Comparison of ENCODE assay signal across 30 cellular contexts in the genomic region with DNA sequence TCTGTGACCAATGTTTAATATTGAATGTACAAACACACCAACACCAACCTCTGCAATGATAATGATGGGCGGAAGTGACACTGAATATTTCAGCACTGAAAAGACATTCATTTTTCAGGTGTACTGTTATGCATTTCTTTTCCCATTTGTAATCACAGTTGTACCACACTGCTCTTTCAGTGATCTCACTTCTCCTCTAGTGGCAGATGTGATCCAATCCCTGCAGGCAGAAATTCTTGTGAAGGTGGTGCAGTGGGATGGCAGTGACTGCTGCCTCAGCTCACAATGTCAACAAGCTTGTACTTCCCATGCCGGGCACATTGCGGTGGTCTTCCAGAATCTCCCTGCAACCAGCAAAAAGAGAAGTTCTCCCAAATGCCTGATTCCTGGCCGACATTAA.
"Had no signal": no experiment of that assay in that cellular context is flagged by ENCODE, and none has a peak within 500 bp of the region (broad histone marks: within the 10 kb centered on the region; RNA-seq: fewer than 3 reads in every experiment).

No MANE protein-coding gene starts in this region.

- H3K4me1 Mint-ChIP-seq: memory B cell; mesothelial cell of epicardium; naive B cell; neural progenitor cell; stimulated activated effector memory CD8-positive, alpha-beta T cell treated with anti-CD3 and anti-CD28 coated beads, Interleukin-12 subunit alpha, Interleukin-12 subunit beta, amount 100 ng/mL, for 72 hours had no signal

- H3K9me3 ChIP-seq: esophagus squamous epithelium, mucosa of descending colon, prostate gland, right atrium auricular region, thoracic aorta, tibial nerve, upper lobe of left lung had no signal

- ATAC-seq: left ventricle myocardium superior; mucosa of descending colon; natural killer cell treated with Interleukin-12 subunit alpha and Interleukin-12 subunit beta and Interleukin-15 and Interleukin-18, amount 100 ng/mL, for 72 hours; sciatic nerve; stimulated activated effector memory CD8-positive, alpha-beta T cell treated with anti-CD3 and anti-CD28 coated beads, Interleukin-12 subunit alpha, Interleukin-12 subunit beta, amount 100 ng/mL, for 72 hours had no signal

- H3K4me3 Mint-ChIP-seq: immature natural killer cell; memory B cell; mesothelial cell of epicardium; naive B cell; natural killer cell treated with Interleukin-12 subunit alpha and Interleukin-12 subunit beta and Interleukin-15 and Interleukin-18, amount 100 ng/mL, for 72 hours; neural progenitor cell; stimulated activated effector memory CD8-positive, alpha-beta T cell treated with anti-CD3 and anti-CD28 coated beads, Interleukin-12 subunit alpha, Interleukin-12 subunit beta, amount 100 ng/mL, for 72 hours had no signal

- H3K4me2 ChIP-seq: neural progenitor cell, smooth muscle cell had no signal

- DNase-seq: dorsolateral prefrontal cortex; effector CD4-positive, alpha-beta T cell; esophagus squamous epithelium; hypothalamus; immature natural killer cell; islet precursor cell; left ventricle myocardium superior; mucosa of descending colon; naive B cell; nucleus accumbens; stimulated activated CD4-positive, alpha-beta T cell treated with anti-CD3 and anti-CD28 coated beads, Interleukin-2, amount 100 ng/mL, for 24 hours; stimulated activated CD4-positive, alpha-beta T cell treated with anti-CD3 and anti-CD28 coated beads, Interleukin-4, amount 100 ng/mL, for 24 hours; stimulated activated naive CD4-positive, alpha-beta T cell treated with Interleukin-2 at 50 U/mL for 16 hours; substantia nigra; upper lobe of left lung had no signal

- H3K4me3 ChIP-seq: dorsolateral prefrontal cortex, esophagus squamous epithelium, lung, mucosa of descending colon, neural progenitor cell, prostate gland, right atrium auricular region, smooth muscle cell, thoracic aorta, tibial nerve, upper lobe of left lung had no signal

- H3K36me3 Mint-ChIP-seq: immature natural killer cell; memory B cell; mesothelial cell of epicardium; naive B cell; natural killer cell treated with Interleukin-12 subunit alpha and Interleukin-12 subunit beta and Interleukin-15 and Interleukin-18, amount 100 ng/mL, for 72 hours; neural progenitor cell; stimulated activated effector memory CD8-positive, alpha-beta T cell treated with anti-CD3 and anti-CD28 coated beads, Interleukin-12 subunit alpha, Interleukin-12 subunit beta, amount 100 ng/mL, for 72 hours had no signal

- H3K36me3 ChIP-seq: esophagus squamous epithelium, neural progenitor cell, prostate gland, right atrium auricular region, thoracic aorta, tibial nerve, upper lobe of left lung had no signal

- H2AFZ ChIP-seq: neural progenitor cell had no signal

- H3K27ac ChIP-seq: dorsolateral prefrontal cortex, esophagus squamous epithelium, neural progenitor cell, prostate gland, right atrium auricular region, thoracic aorta, tibial nerve, upper lobe of left lung had no signal

- H3K27ac Mint-ChIP-seq: immature natural killer cell; memory B cell; mesothelial cell of epicardium; naive B cell; natural killer cell treated with Interleukin-12 subunit alpha and Interleukin-12 subunit beta and Interleukin-15 and Interleukin-18, amount 100 ng/mL, for 72 hours; neural progenitor cell; stimulated activated effector memory CD8-positive, alpha-beta T cell treated with anti-CD3 and anti-CD28 coated beads, Interleukin-12 subunit alpha, Interleukin-12 subunit beta, amount 100 ng/mL, for 72 hours had no signal

- H3K9ac ChIP-seq: neural progenitor cell had no signal

- FAIRE-seq: colon, frontal cortex, urothelium cell line had no signal

- H3K4me1 ChIP-seq: esophagus squamous epithelium, neural progenitor cell, prostate gland, right atrium auricular region, tibial nerve, upper lobe of left lung had no signal

- H3K27me3 ChIP-seq: dorsolateral prefrontal cortex, esophagus squamous epithelium, neural progenitor cell, right atrium auricular region, tibial nerve, upper lobe of left lung had no signal

- H3K9me3 Mint-ChIP-seq: immature natural killer cell; memory B cell; mesothelial cell of epicardium; natural killer cell treated with Interleukin-12 subunit alpha and Interleukin-12 subunit beta and Interleukin-15 and Interleukin-18, amount 100 ng/mL, for 72 hours; neural progenitor cell; stimulated activated effector memory CD8-positive, alpha-beta T cell treated with anti-CD3 and anti-CD28 coated beads, Interleukin-12 subunit alpha, Interleukin-12 subunit beta, amount 100 ng/mL, for 72 hours had no signal
